ENCODE assay signal across 1 cellular context in the genomic region with DNA sequence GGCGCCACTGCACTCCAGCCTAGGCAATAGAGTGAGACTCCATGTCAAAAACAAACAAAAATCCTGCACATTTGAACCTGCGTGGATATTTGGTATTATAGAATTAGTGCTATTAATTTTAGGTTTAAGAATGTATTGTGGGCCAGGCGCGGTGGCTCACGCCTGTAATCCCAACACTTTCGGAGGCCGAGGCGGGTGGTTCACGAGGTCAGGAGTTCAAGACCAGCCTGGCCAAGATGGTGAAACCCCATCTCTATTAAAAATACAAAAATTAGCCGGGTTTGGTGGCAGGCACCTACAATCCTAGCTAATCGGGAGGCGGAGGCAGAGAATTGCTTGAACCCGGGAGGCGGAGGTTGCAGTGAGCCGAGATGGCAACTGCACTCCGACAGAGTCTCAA.
TF ChIP-seq lines count a peak whose summit lies in the region.

No MANE protein-coding gene starts in this region.

TF ChIP-seq in K562, 482 proteins besides CTCF, POLR2A, EP300 and RAD21:
- TF ChIP-seq, protein P1, sequence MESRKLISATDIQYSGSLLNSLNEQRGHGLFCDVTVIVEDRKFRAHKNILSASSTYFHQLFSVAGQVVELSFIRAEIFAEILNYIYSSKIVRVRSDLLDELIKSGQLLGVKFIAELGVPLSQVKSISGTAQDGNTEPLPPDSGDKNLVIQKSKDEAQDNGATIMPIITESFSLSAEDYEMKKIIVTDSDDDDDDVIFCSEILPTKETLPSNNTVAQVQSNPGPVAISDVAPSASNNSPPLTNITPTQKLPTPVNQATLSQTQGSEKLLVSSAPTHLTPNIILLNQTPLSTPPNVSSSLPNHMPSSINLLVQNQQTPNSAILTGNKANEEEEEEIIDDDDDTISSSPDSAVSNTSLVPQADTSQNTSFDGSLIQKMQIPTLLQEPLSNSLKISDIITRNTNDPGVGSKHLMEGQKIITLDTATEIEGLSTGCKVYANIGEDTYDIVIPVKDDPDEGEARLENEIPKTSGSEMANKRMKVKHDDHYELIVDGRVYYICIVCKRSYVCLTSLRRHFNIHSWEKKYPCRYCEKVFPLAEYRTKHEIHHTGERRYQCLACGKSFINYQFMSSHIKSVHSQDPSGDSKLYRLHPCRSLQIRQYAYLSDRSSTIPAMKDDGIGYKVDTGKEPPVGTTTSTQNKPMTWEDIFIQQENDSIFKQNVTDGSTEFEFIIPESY (CRISPR knock-in tag; IDR thresholded peaks at IDR 0.05), result peak; percentile 54; the same call in 1 of the 2 replicates
